Comparison of ENCODE assay signal across 14 cellular contexts in genomic region chr6:116495161-116495560, GRCh38. TPM values are rescaled to one million over a fixed set of nuclear protein-coding genes. Genes with fewer than 3 reads are reported as not detected.
"Had no signal": no experiment of that assay in that cellular context is flagged by ENCODE, and none has a peak within 500 bp of the region (broad histone marks: within the 10 kb centered on the region; RNA-seq: fewer than 3 reads in every experiment).

No MANE protein-coding gene starts in this region.

RNA-seq across cellular contexts. Expression of gene CALHM5, which starts 16.3 kb away (rescaled TPM):
- total RNA-seq: activated B cell treated with CpG ODN at 0.5 μM for 24 hours; activated CD4-positive, alpha-beta memory T cell treated with anti-CD3 and anti-CD28 coated beads for 36 hours; activated CD4-positive, alpha-beta memory T cell treated with anti-CD3 and anti-CD28 coated beads, Interleukin-2, amount 10 ng/mL, durations not matched to agents 7 days and 5 days; activated CD4-positive, alpha-beta T cell treated with anti-CD3 and anti-CD28 coated beads for 36 hours; activated CD4-positive, alpha-beta T cell treated with anti-CD3 and anti-CD28 coated beads, Interleukin-2, amount 10 ng/mL, durations not matched to agents 24 days and 14 days; activated CD4-positive, alpha-beta T cell treated with anti-CD3 and anti-CD28 coated beads, Interleukin-2, amount 10 ng/mL, durations not matched to agents 7 days and 5 days; activated CD8-positive, alpha-beta memory T cell treated with anti-CD3 and anti-CD28 coated beads for 36 hours; activated CD8-positive, alpha-beta memory T cell treated with anti-CD3 and anti-CD28 coated beads, Interleukin-2, amount 10 ng/mL, durations not matched to agents 7 days and 5 days; activated CD8-positive, alpha-beta T cell treated with anti-CD3 and anti-CD28 coated beads for 36 hours; activated CD8-positive, alpha-beta T cell treated with anti-CD3 and anti-CD28 coated beads, Interleukin-2, amount 10 ng/mL, durations not matched to agents 7 days and 5 days; T-helper 1 cell treated with Interleukin-12 subunit alpha and Interleukin-12 subunit beta and Interleukin-4 antibody, amounts not matched to agents 30 ng/mL and 1 ng/mL, for 36 hours; T-helper 2 cell treated with Interferon-gamma antibody and Interleukin-4, amounts not matched to agents 100 ng/mL and 5 ng/mL, for 36 hours had no signal

RNA-seq across cellular contexts. Expression of gene TRAPPC3L, which starts 50.3 kb away (rescaled TPM):
- total RNA-seq: activated B cell treated with CpG ODN at 0.5 μM for 24 hours; activated CD4-positive, alpha-beta memory T cell treated with anti-CD3 and anti-CD28 coated beads for 36 hours; activated CD4-positive, alpha-beta memory T cell treated with anti-CD3 and anti-CD28 coated beads, Interleukin-2, amount 10 ng/mL, durations not matched to agents 7 days and 5 days; activated CD4-positive, alpha-beta T cell treated with anti-CD3 and anti-CD28 coated beads for 36 hours; activated CD4-positive, alpha-beta T cell treated with anti-CD3 and anti-CD28 coated beads, Interleukin-2, amount 10 ng/mL, durations not matched to agents 24 days and 14 days; activated CD4-positive, alpha-beta T cell treated with anti-CD3 and anti-CD28 coated beads, Interleukin-2, amount 10 ng/mL, durations not matched to agents 7 days and 5 days; activated CD8-positive, alpha-beta memory T cell treated with anti-CD3 and anti-CD28 coated beads for 36 hours; activated CD8-positive, alpha-beta memory T cell treated with anti-CD3 and anti-CD28 coated beads, Interleukin-2, amount 10 ng/mL, durations not matched to agents 7 days and 5 days; activated CD8-positive, alpha-beta T cell treated with anti-CD3 and anti-CD28 coated beads for 36 hours; activated CD8-positive, alpha-beta T cell treated with anti-CD3 and anti-CD28 coated beads, Interleukin-2, amount 10 ng/mL, durations not matched to agents 7 days and 5 days; T-helper 1 cell treated with Interleukin-12 subunit alpha and Interleukin-12 subunit beta and Interleukin-4 antibody, amounts not matched to agents 30 ng/mL and 1 ng/mL, for 36 hours; T-helper 2 cell treated with Interferon-gamma antibody and Interleukin-4, amounts not matched to agents 100 ng/mL and 5 ng/mL, for 36 hours; WTC11 had no signal

RNA-seq across cellular contexts. Expression of gene CALHM4, which starts 58.4 kb away (rescaled TPM):
- total RNA-seq: activated B cell treated with CpG ODN at 0.5 μM for 24 hours; activated CD4-positive, alpha-beta memory T cell treated with anti-CD3 and anti-CD28 coated beads for 36 hours; activated CD4-positive, alpha-beta memory T cell treated with anti-CD3 and anti-CD28 coated beads, Interleukin-2, amount 10 ng/mL, durations not matched to agents 7 days and 5 days; activated CD4-positive, alpha-beta T cell treated with anti-CD3 and anti-CD28 coated beads for 36 hours; activated CD4-positive, alpha-beta T cell treated with anti-CD3 and anti-CD28 coated beads, Interleukin-2, amount 10 ng/mL, durations not matched to agents 24 days and 14 days; activated CD4-positive, alpha-beta T cell treated with anti-CD3 and anti-CD28 coated beads, Interleukin-2, amount 10 ng/mL, durations not matched to agents 7 days and 5 days; activated CD8-positive, alpha-beta memory T cell treated with anti-CD3 and anti-CD28 coated beads for 36 hours; activated CD8-positive, alpha-beta memory T cell treated with anti-CD3 and anti-CD28 coated beads, Interleukin-2, amount 10 ng/mL, durations not matched to agents 7 days and 5 days; activated CD8-positive, alpha-beta T cell treated with anti-CD3 and anti-CD28 coated beads for 36 hours; activated CD8-positive, alpha-beta T cell treated with anti-CD3 and anti-CD28 coated beads, Interleukin-2, amount 10 ng/mL, durations not matched to agents 7 days and 5 days; T-helper 1 cell treated with Interleukin-12 subunit alpha and Interleukin-12 subunit beta and Interleukin-4 antibody, amounts not matched to agents 30 ng/mL and 1 ng/mL, for 36 hours; T-helper 17 cell; T-helper 2 cell treated with Interferon-gamma antibody and Interleukin-4, amounts not matched to agents 100 ng/mL and 5 ng/mL, for 36 hours; WTC11 had no signal
